ENCODE assay signal across 9 cellular contexts in genomic region chr18:4454548-4455112, GRCh38. TPM values are rescaled to one million over a fixed set of nuclear protein-coding genes. Genes with fewer than 3 reads are reported as not detected.
DNase-seq lines count a peak whose midpoint lies in the region; ATAC-seq and TF ChIP-seq lines count a peak whose summit lies in the region.
"Had no signal": no experiment of that assay in that cellular context is flagged by ENCODE, and none has a peak within 500 bp of the region (broad histone marks: within the 10 kb centered on the region; RNA-seq: fewer than 3 reads in every experiment).

No MANE protein-coding gene starts in this region.

- peak overlapping the region; percentile 35 for H2AFZ ChIP-seq in trophoblast cell (ENCODE audit: insufficient read depth, low read length, poor library complexity)

- no peak overlapping the region for H2BK120ac ChIP-seq in trophoblast cell (ENCODE audit: insufficient read depth, low read length, poor library complexity)

- H4K12ac ChIP-seq in trophoblast cell (ENCODE audit: low read depth, low read length) = no peak overlapping the region

- no peak overlapping the region for H4K91ac ChIP-seq in trophoblast cell (ENCODE audit: low read depth, low read length)

- H3K4me1 Mint-ChIP-seq in CD8-positive, alpha-beta memory T cell = peaks cover 0 to 1% (median 0%) of the 10 kb centered on the region in 3 donors

- no peaks in the 10 kb centered on the region for H3K36me3 Mint-ChIP-seq in CD8-positive, alpha-beta memory T cell

- no peak overlapping the region for H3K14ac ChIP-seq in trophoblast cell (ENCODE audit: low read length)

- no peaks in the 10 kb centered on the region for H3K79me2 ChIP-seq in trophoblast cell (ENCODE audit: control insufficient read depth, insufficient read depth, low read length, poor library complexity)

- intact Hi-C loops in esophagus squamous epithelium (cut with DNase I) = no loop called here

- H3K9me3 ChIP-seq in esophagus squamous epithelium (no peaks in the 10 kb centered on the region), trophoblast cell (ENCODE audit: insufficient read depth, low read depth, low read length) (no peaks in the 10 kb centered on the region)
- no peaks in the 10 kb centered on the region for H3K9me3 ChIP-seq in CD8-positive, alpha-beta memory T cell (ENCODE audit: low read length)

- H3K4ac ChIP-seq in trophoblast cell (ENCODE audit: low read depth, low read length) = no peak overlapping the region

- POLR2A ChIA-PET in CD8-positive, alpha-beta memory T cell (lab: Charles Lee) = no interaction called here

- WGBS in esophagus squamous epithelium, 2 donors = 0% methylated on average over 4 of the region's 65 CpGs; no CpG with 5 or more reads in 1 of the 2 donors
- no CpG with 5 or more reads among the region's 65 CpGs for WGBS in trophoblast cell (ENCODE audit: extremely low coverage, insufficient coverage, insufficient read length)

- no peak overlapping the region for H4K8ac ChIP-seq in trophoblast cell (ENCODE audit: low read depth, low read length)

- peaks cover 0 to 24% (median 6%) of the 10 kb centered on the region in 3 donors for H3K4me1 ChIP-seq in esophagus squamous epithelium
- peaks cover 7 to 10% of the 10 kb centered on the region in 2 experiments for H3K4me1 ChIP-seq in trophoblast cell (ENCODE audit: control insufficient read depth in 1 of 2, insufficient read depth in 2 of 2, low read length in 2 of 2)
- H3K4me1 ChIP-seq in CD8-positive, alpha-beta memory T cell (ENCODE audit: insufficient read depth, low read length) = no peaks in the 10 kb centered on the region

- H3K27ac Mint-ChIP-seq in CD8-positive, alpha-beta memory T cell = no peak overlapping the region
- H3K27ac Mint-ChIP-seq: IgD-negative memory B cell had no signal

- no peak overlapping the region for H2AK5ac ChIP-seq in trophoblast cell (ENCODE audit: low read length)

- no peak overlapping the region for H3K27ac ChIP-seq in esophagus squamous epithelium
- H3K27ac ChIP-seq in trophoblast cell (ENCODE audit: low read depth, low read length) = no peak overlapping the region
- no peak overlapping the region for H3K27ac ChIP-seq in CD8-positive, alpha-beta memory T cell (ENCODE audit: low read depth, low read length)

- H3K27me3 Mint-ChIP-seq in CD8-positive, alpha-beta memory T cell = peaks cover 18% of the 10 kb centered on the region in 2 donors

- no peak for TF ChIP-seq POLR2A in esophagus squamous epithelium (IDR thresholded peaks at IDR 0.05)

- no peak overlapping the region for H2BK5ac ChIP-seq in trophoblast cell (ENCODE audit: low read depth, low read length, poor library complexity)

- H2BK12ac ChIP-seq in trophoblast cell (ENCODE audit: low read length) = no peak overlapping the region

- ATAC-seq in GM18858 (IDR thresholded peaks at IDR 0.05; ENCODE audit: unreplicated experiment) (peak; percentile 12), HG03354 (IDR thresholded peaks at IDR 0.05; ENCODE audit: poor library complexity, severe bottlenecking, unreplicated experiment) (peak; percentile 39), HG02870 (IDR thresholded peaks at IDR 0.05; ENCODE audit: unreplicated experiment) (no peak), HG02970 (IDR thresholded peaks at IDR 0.05; ENCODE audit: low FRiP score, unreplicated experiment) (no peak)

- H3K36me3 ChIP-seq in esophagus squamous epithelium (no peaks in the 10 kb centered on the region), trophoblast cell (ENCODE audit: control insufficient read depth in 1 of 2, insufficient read depth in 2 of 2, low read length in 2 of 2) (no peaks in the 10 kb centered on the region)
- no peaks in the 10 kb centered on the region for H3K36me3 ChIP-seq in CD8-positive, alpha-beta memory T cell (ENCODE audit: insufficient read depth, low read length)

- H3K79me1 ChIP-seq in trophoblast cell (ENCODE audit: low read length) = no peaks in the 10 kb centered on the region

- peaks cover 4 to 67% (median 6%) of the 10 kb centered on the region in 4 donors for H3K27me3 ChIP-seq in esophagus squamous epithelium
- H3K27me3 ChIP-seq in trophoblast cell (ENCODE audit: insufficient read depth, low read length) = peaks cover 20% of the 10 kb centered on the region
- peaks cover 4% of the 10 kb centered on the region for H3K27me3 ChIP-seq in CD8-positive, alpha-beta memory T cell (ENCODE audit: insufficient read depth, low read length, poor library complexity, severe bottlenecking)

- H3K4me3 ChIP-seq in esophagus squamous epithelium (peak overlapping the region; percentile 28 to 62 (median 44)), trophoblast cell (ENCODE audit: low read depth, low read length) (peak overlapping the region; percentile 80)
- H3K4me3 ChIP-seq in CD8-positive, alpha-beta memory T cell (ENCODE audit: low read length) = no peak overlapping the region

- peak overlapping the region; percentile 65 for H3K9ac ChIP-seq in trophoblast cell (ENCODE audit: low read length)

- H3K4me2 ChIP-seq in trophoblast cell (ENCODE audit: low read length) = peak overlapping the region; percentile 100

- no peak overlapping the region for H3K18ac ChIP-seq in trophoblast cell (ENCODE audit: low read length)

- no peak overlapping the region for H3K23ac ChIP-seq in trophoblast cell (ENCODE audit: low read length)

- peaks cover 4 to 32% (median 12%) of the 10 kb centered on the region in 5 donors for H3K9me3 Mint-ChIP-seq in CD8-positive, alpha-beta memory T cell

- DNase-seq in esophagus squamous epithelium (lab: John Stamatoyannopoulos, UW) (no peak), trophoblast cell (no peak), DMS153 treated with DMSO at 0.1 percent for 48 hours (lab: John Stamatoyannopoulos, UW; ENCODE audit: unreplicated experiment) (no peak)
- no peak for DNase-seq in CD8-positive, alpha-beta memory T cell

- no peak for TF ChIP-seq CTCF in esophagus squamous epithelium (IDR thresholded peaks at IDR 0.05)

- CTCF ChIA-PET in CD8-positive, alpha-beta memory T cell (lab: Charles Lee) = no interaction called here

- no peak overlapping the region for H3K4me3 Mint-ChIP-seq in CD8-positive, alpha-beta memory T cell
- H3K4me3 Mint-ChIP-seq: IgD-negative memory B cell had no signal

RNA-seq across cellular contexts. Expression of gene DLGAP1, which starts 0.5 kb away (rescaled TPM):
- 1 to 10 TPM in 1 of 4 donors, under 1 TPM in 3; 0.09 to 1.5 (median 0.52) TPM for total RNA-seq in esophagus squamous epithelium
- polyA plus RNA-seq in trophoblast cell (2013) = 0.30 and 0.33 TPM in 2 replicates
- total RNA-seq in CD8-positive, alpha-beta memory T cell = under 1 TPM in 1 of 2 experiments, not detected in 1; 0.07 TPM
- polyA plus RNA-seq in CD8-positive, alpha-beta memory T cell = 0.46 TPM
- polyA plus RNA-seq: IgD-negative memory B cell had no signal

Comparison
In these comparisons a context has a peak if more than half of its experiments do, and no peak if none do; other contexts are left out.
1. ATAC-seq: peak in GM18858 (single experiment) and HG03354 (single experiment); none in HG02870 (single experiment) and HG02970 (single experiment).